In the genomic region with DNA sequence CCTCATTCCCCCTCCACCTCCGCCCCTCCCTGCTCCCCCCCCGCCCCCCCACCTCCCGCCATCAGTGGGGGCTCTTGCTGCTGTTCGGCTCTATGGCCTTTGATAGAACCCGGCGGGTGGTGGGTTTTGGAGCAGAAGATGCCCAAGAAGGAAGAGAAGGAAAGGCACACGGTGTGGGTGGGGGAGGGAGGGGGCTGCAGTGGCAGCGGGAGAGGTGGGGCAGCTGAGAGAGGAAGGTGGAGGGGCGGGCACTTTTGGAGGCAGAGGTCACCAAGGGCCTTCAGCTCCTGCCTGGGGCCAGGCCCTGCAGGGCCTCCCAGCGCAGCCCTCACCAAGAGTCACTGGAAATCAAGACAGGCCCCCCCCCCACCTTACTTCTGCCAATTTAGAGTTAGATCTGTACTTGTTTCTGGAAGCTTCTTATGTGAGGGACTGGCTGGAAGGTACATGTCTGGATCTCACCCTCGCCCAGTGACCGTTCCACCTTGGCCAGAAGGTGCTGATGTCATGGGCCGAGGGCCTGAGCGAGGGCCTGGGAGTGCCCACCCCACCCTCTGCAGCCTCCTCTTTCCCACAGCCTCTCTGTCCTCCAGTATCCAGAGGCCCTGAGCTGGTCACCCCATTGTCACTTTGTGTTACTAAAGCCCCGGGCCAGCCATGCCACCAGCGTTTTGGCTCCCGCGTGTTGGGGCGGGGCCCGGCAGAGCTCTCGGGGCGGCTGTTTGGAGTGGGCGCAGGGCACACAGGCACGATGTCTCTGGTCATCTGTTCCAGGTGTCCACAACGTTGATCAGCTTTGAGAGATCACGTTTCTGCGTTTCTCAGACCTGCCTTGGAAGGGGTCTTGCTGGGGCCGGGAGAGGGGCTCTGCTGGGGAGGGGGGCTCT, we compare ENCODE assay signal across 23 cellular contexts.
DNase-seq lines count a peak whose midpoint lies in the region; ATAC-seq and TF ChIP-seq lines count a peak whose summit lies in the region.
"Had no signal": no experiment of that assay in that cellular context is flagged by ENCODE, and none has a peak within 500 bp of the region (broad histone marks: within the 10 kb centered on the region; RNA-seq: fewer than 3 reads in every experiment).

No MANE protein-coding gene starts in this region.

- no peak overlapping the region for H3K9ac ChIP-seq in trophoblast cell (ENCODE audit: low read length)

- H4K8ac ChIP-seq in trophoblast cell (ENCODE audit: low read depth, low read length), result no peak overlapping the region

- H4K91ac ChIP-seq in trophoblast cell (ENCODE audit: low read depth, low read length), result no peak overlapping the region

- H3K27ac Mint-ChIP-seq in WTC11, result no peak overlapping the region
- H3K27ac Mint-ChIP-seq: memory B cell, natural killer cell, T-helper 17 cell had no signal

- DNase-seq in activated CD8-positive, alpha-beta memory T cell treated with anti-CD3 and anti-CD28 coated beads, Interleukin-2, amount 50 U/mL, for 4 hours, result peak; percentile 8
- no peak for DNase-seq in activated CD8-positive, alpha-beta memory T cell treated with anti-CD3 and anti-CD28 coated beads, Interleukin-2, amount 50 U/mL, for 48 hours
- DNase-seq in WTC11 (ENCODE audit: low spot score) (peak; percentile 16), hepatocyte (ENCODE audit: low spot score) (no peak), ovary (peak; percentile 4 to 26 (median 14)), trophoblast cell (no peak), DMS114 treated with DMSO at 0.1 percent for 48 hours (lab: John Stamatoyannopoulos, UW; ENCODE audit: unreplicated experiment) (no peak)
- DNase-seq: activated CD4-positive, CD25-positive, alpha-beta regulatory T cell; caudate nucleus; effector CD4-positive, alpha-beta T cell; natural killer cell; NCI-H1436 treated with DMSO at 0.1 percent for 48 hours; PC-9; stimulated activated CD8-positive, alpha-beta memory T cell treated with anti-CD3 and anti-CD28 coated beads, Interleukin-4, amount 100 ng/mL, for 48 hours; T-helper 17 cell; uterus had no signal

- no peak overlapping the region for H2BK5ac ChIP-seq in trophoblast cell (ENCODE audit: low read depth, low read length, poor library complexity)

- H3K27me3 Mint-ChIP-seq in WTC11 (ENCODE audit: low read depth), result no peaks in the 10 kb centered on the region; the same call in 1 of the 2 replicates

- no peak overlapping the region for H4K12ac ChIP-seq in trophoblast cell (ENCODE audit: low read depth, low read length)

- peaks cover 52% of the 10 kb centered on the region for H3K4me1 Mint-ChIP-seq in WTC11
- H3K4me1 Mint-ChIP-seq: memory B cell, natural killer cell had no signal

- no peak for TF ChIP-seq EP300 in ovary (IDR thresholded peaks at IDR 0.05)

- H3K9me3 ChIP-seq in hepatocyte (ENCODE audit: low read depth) (no peaks in the 10 kb centered on the region), ovary (no peaks in the 10 kb centered on the region), trophoblast cell (ENCODE audit: insufficient read depth, low read depth, low read length) (peaks cover 11% of the 10 kb centered on the region)
- H3K9me3 ChIP-seq: gastroesophageal sphincter, HAP-1, spleen, uterus had no signal

- H2BK120ac ChIP-seq in trophoblast cell (ENCODE audit: insufficient read depth, low read length, poor library complexity), result no peak overlapping the region

- CTCF ChIA-PET in WTC11 (lab: Charles Lee), result interaction anchor here (0.6 to 2.0 kb wide), 12 partner anchors 24 to 412 kb away, joined by 3 to 10 read pairs (median 4); no protein-coding TSS in a partner anchor

- ATAC-seq in WTC11 (peak; percentile 15; the same call in 1 of the 2 replicates), GM18498 (IDR thresholded peaks at IDR 0.05; ENCODE audit: unreplicated experiment) (no peak)
- ATAC-seq: esophagus mucosa, gastroesophageal sphincter, natural killer cell, T-helper 17 cell had no signal

- H3K79me1 ChIP-seq in trophoblast cell (ENCODE audit: low read length), result no peaks in the 10 kb centered on the region

- no peak overlapping the region for H3K18ac ChIP-seq in trophoblast cell (ENCODE audit: low read length)

- H3K14ac ChIP-seq in trophoblast cell (ENCODE audit: low read length), result no peak overlapping the region

- TF ChIP-seq CTCF in WTC11 (IDR thresholded peaks at IDR 0.05), result no peak
- no peak for TF ChIP-seq CTCF in hepatocyte (IDR thresholded peaks at IDR 0.05; ENCODE audit: poor library complexity)
- no peak for TF ChIP-seq CTCF in ovary (IDR thresholded peaks at IDR 0.05)

- H3K4me3 ChIP-seq in hepatocyte (no peak overlapping the region), ovary (no peak overlapping the region), trophoblast cell (ENCODE audit: low read depth, low read length) (no peak overlapping the region)
- H3K4me3 ChIP-seq: BLaER1 treated with 17β-estradiol and CSF1 and Interleukin-3, amounts not matched to agents 10 nM and 100 nM; gastroesophageal sphincter; HAP-1; PC-9; spleen; uterus had no signal

- H3K4me1 ChIP-seq in hepatocyte (ENCODE audit: insufficient read depth) (peaks cover 8% of the 10 kb centered on the region), ovary (ENCODE audit: insufficient read depth) (peaks cover 12% of the 10 kb centered on the region), trophoblast cell (ENCODE audit: control insufficient read depth in 1 of 2, insufficient read depth in 2 of 2, low read length in 2 of 2) (peaks cover 6 to 8% of the 10 kb centered on the region in 2 experiments)
- H3K4me1 ChIP-seq: gastroesophageal sphincter, HAP-1, uterus had no signal

- H3K4me3 Mint-ChIP-seq in WTC11, result no peak overlapping the region
- H3K4me3 Mint-ChIP-seq: memory B cell, natural killer cell, T-helper 17 cell had no signal

- H2BK12ac ChIP-seq in trophoblast cell (ENCODE audit: low read length), result no peak overlapping the region

- WGBS in hepatocyte (ENCODE audit: low lambda C conversion rate, missing lambda C conversion rate), result 83% methylated on average over 19 of the region's 28 CpGs
- WGBS in ovary, 3 donors, result 68 to 71% (median 69%) methylated on average over 27 to 28 of the region's 28 CpGs
- no CpG with 5 or more reads among the region's 28 CpGs for WGBS in trophoblast cell (ENCODE audit: extremely low coverage, insufficient coverage, insufficient read length)

- H3K27ac ChIP-seq in hepatocyte (no peak overlapping the region), ovary (no peak overlapping the region), trophoblast cell (ENCODE audit: low read depth, low read length) (no peak overlapping the region)
- H3K27ac ChIP-seq: BLaER1 treated with 17β-estradiol and CSF1 and Interleukin-3, amounts not matched to agents 10 nM and 100 nM; gastroesophageal sphincter; PC-9; spleen; uterus had no signal

- H3K4me2 ChIP-seq in hepatocyte, result peak overlapping the region; percentile 55
- H3K4me2 ChIP-seq in trophoblast cell (ENCODE audit: low read length), result no peak overlapping the region
- H3K4me2 ChIP-seq: PC-9 had no signal

- H3K36me3 ChIP-seq in hepatocyte (replicated peaks; ENCODE audit: insufficient read depth, low read depth) (no peaks in the 10 kb centered on the region), ovary (no peaks in the 10 kb centered on the region), trophoblast cell (ENCODE audit: control insufficient read depth in 1 of 2, insufficient read depth in 2 of 2, low read length in 2 of 2) (no peaks in the 10 kb centered on the region)
- H3K36me3 ChIP-seq: BLaER1 treated with 17β-estradiol and CSF1 and Interleukin-3, amounts not matched to agents 10 nM and 100 nM; gastroesophageal sphincter; HAP-1; spleen; uterus had no signal

- H4K20me1 ChIP-seq in hepatocyte (ENCODE audit: insufficient read depth, poor library complexity, severe bottlenecking), result no peaks in the 10 kb centered on the region

- no peak for TF ChIP-seq POLR2A in ovary (IDR thresholded peaks at IDR 0.05)

- no peak overlapping the region for H2AK5ac ChIP-seq in trophoblast cell (ENCODE audit: low read length)

- no peak overlapping the region for H3K4ac ChIP-seq in trophoblast cell (ENCODE audit: low read depth, low read length)

- H3K9me3 Mint-ChIP-seq in WTC11, result peaks cover 12% of the 10 kb centered on the region

- no peaks in the 10 kb centered on the region for H3K79me2 ChIP-seq in hepatocyte
- no peaks in the 10 kb centered on the region for H3K79me2 ChIP-seq in trophoblast cell (ENCODE audit: control insufficient read depth, insufficient read depth, low read length, poor library complexity)

- POLR2A ChIA-PET in WTC11 (lab: Charles Lee), result interaction anchor here (0.6 kb wide), 1 partner anchor 246 kb away, joined by 6 read pairs; no protein-coding TSS in a partner anchor

- no peak overlapping the region for H3K23ac ChIP-seq in trophoblast cell (ENCODE audit: low read length)

- H3K27me3 ChIP-seq in hepatocyte (no peaks in the 10 kb centered on the region), ovary (no peaks in the 10 kb centered on the region), trophoblast cell (ENCODE audit: insufficient read depth, low read length) (no peaks in the 10 kb centered on the region)
- H3K27me3 ChIP-seq: BLaER1 treated with 17β-estradiol and CSF1 and Interleukin-3, amounts not matched to agents 10 nM and 100 nM; uterus had no signal

- H3K9me2 ChIP-seq in hepatocyte (replicated peaks; ENCODE audit: insufficient read depth), result no peaks in the 10 kb centered on the region

- H3K36me3 Mint-ChIP-seq in WTC11, result no peaks in the 10 kb centered on the region
- H3K36me3 Mint-ChIP-seq: memory B cell, natural killer cell had no signal

- intact Hi-C loops in ovary (cut with DNase I), result loop anchor here in 1 of 4 donors (10.0 kb wide), 1 partner anchor 68 kb away; no protein-coding TSS in a partner anchor

- H2AFZ ChIP-seq in hepatocyte, result no peak overlapping the region
- no peak overlapping the region for H2AFZ ChIP-seq in trophoblast cell (ENCODE audit: insufficient read depth, low read length, poor library complexity)
- H2AFZ ChIP-seq: PC-9 had no signal

TF ChIP-seq in WTC11, 78 proteins besides CTCF, POLR2A, EP300 and RAD21 (continues in another document):
- TF ChIP-seq, protein P1, sequence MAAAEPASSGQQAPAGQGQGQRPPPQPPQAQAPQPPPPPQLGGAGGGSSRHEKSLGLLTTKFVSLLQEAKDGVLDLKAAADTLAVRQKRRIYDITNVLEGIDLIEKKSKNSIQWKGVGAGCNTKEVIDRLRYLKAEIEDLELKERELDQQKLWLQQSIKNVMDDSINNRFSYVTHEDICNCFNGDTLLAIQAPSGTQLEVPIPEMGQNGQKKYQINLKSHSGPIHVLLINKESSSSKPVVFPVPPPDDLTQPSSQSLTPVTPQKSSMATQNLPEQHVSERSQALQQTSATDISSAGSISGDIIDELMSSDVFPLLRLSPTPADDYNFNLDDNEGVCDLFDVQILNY (CRISPR knock-in tag; IDR thresholded peaks at IDR 0.05), result no peak
- TF ChIP-seq TCF7 (CRISPR knock-in tag; IDR thresholded peaks at IDR 0.05; ENCODE audit: low read depth) (no peak), ETV6 (CRISPR knock-in tag; IDR thresholded peaks at IDR 0.05) (no peak), NR2C2 (CRISPR knock-in tag; IDR thresholded peaks at IDR 0.05) (no peak)
- TF ChIP-seq, protein P2, sequence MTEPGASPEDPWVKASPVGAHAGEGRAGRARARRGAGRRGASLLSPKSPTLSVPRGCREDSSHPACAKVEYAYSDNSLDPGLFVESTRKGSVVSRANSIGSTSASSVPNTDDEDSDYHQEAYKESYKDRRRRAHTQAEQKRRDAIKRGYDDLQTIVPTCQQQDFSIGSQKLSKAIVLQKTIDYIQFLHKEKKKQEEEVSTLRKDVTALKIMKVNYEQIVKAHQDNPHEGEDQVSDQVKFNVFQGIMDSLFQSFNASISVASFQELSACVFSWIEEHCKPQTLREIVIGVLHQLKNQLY (CRISPR knock-in tag; IDR thresholded peaks at IDR 0.05), result no peak

Comparison
In these comparisons a context has a peak if more than half of its experiments do, and no peak if none do; other contexts are left out.
1. DNase-seq: peak in activated CD8-positive, alpha-beta memory T cell treated with anti-CD3 and anti-CD28 coated beads, Interleukin-2, amount 50 U/mL, for 4 hours (single experiment), WTC11 (single experiment) and ovary (5 of 5); none in activated CD8-positive, alpha-beta memory T cell treated with anti-CD3 and anti-CD28 coated beads, Interleukin-2, amount 50 U/mL, for 48 hours (single experiment), hepatocyte (single experiment), trophoblast cell (0 of 2) and DMS114 treated with DMSO at 0.1 percent for 48 hours (single experiment).